25 cellular contexts compared by ENCODE assay signal in the genomic region with DNA sequence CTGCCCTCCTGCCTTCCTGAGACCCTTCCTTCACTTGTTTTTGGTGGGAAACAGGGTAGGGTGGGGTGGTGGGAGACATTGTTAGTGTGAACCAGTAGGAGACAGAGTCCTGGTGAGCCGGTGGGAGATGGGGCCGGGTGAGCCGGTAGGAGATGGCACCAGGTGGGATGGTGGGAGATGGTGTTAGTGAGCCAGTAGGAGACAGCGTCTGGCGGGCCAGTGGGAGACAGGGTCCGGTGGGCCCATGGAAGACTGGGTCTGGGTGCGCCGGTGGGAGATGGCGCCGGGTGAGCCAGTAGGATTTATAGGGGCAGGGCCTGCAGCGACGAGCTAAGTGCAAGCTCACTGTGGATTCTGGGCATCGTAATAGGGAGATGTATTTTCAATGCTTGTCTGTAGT.
"Had no signal": no experiment of that assay in that cellular context is flagged by ENCODE, and none has a peak within 500 bp of the region (broad histone marks: within the 10 kb centered on the region; RNA-seq: fewer than 3 reads in every experiment).

No MANE protein-coding gene starts in this region.

- H3K27ac Mint-ChIP-seq: natural killer cell treated with Interleukin-12 subunit alpha and Interleukin-12 subunit beta and Interleukin-15 and Interleukin-18, amount 100 ng/mL, for 72 hours; type B pancreatic cell had no signal

- H3K4me3 Mint-ChIP-seq: naive thymus-derived CD4-positive, alpha-beta T cell; natural killer cell treated with Interleukin-12 subunit alpha and Interleukin-12 subunit beta and Interleukin-15 and Interleukin-18, amount 100 ng/mL, for 72 hours; type B pancreatic cell had no signal

- H3K4me3 ChIP-seq: heart right ventricle, hepatocyte, left ventricle myocardium inferior, lung, mucosa of descending colon, pancreas, prostate gland, skin epidermis, stomach, tibial nerve, vagina had no signal

- H3K27ac ChIP-seq: heart right ventricle, hepatocyte, left ventricle myocardium inferior, pancreas, prostate gland, skin epidermis, stomach, tibial nerve, vagina had no signal

- H3K27me3 ChIP-seq: heart right ventricle, hepatocyte, pancreas, stomach, tibial nerve, vagina had no signal

- H3K4me1 ChIP-seq: heart right ventricle, left ventricle myocardium inferior, pancreas, prostate gland, stomach, tibial nerve, vagina had no signal

- H3K27me3 Mint-ChIP-seq: naive thymus-derived CD4-positive, alpha-beta T cell; natural killer cell treated with Interleukin-12 subunit alpha and Interleukin-12 subunit beta and Interleukin-15 and Interleukin-18, amount 100 ng/mL, for 72 hours; type B pancreatic cell had no signal

- H3K9me3 ChIP-seq: heart right ventricle, left ventricle myocardium inferior, mucosa of descending colon, pancreas, prostate gland, stomach, tibial nerve, vagina had no signal

- DNase-seq: heart right ventricle; kidney glomerular epithelial cell; left ventricle myocardium inferior; mesendoderm; midbrain; mucosa of descending colon; naive thymus-derived CD4-positive, alpha-beta T cell; retina; right cardiac atrium; stimulated activated CD4-positive, alpha-beta T cell treated with anti-CD3 and anti-CD28 coated beads, Interleukin-12 subunit alpha, Interleukin-12 subunit beta, amount 100 ng/mL, for 4 hours; stimulated activated CD4-positive, alpha-beta T cell treated with anti-CD3 and anti-CD28 coated beads, Interleukin-15, amount 100 ng/mL, for 24 hours; stimulated activated CD4-positive, alpha-beta T cell treated with anti-CD3 and anti-CD28 coated beads, Interleukin-2, amount 100 ng/mL, for 24 hours; stimulated activated CD4-positive, alpha-beta T cell treated with anti-CD3 and anti-CD28 coated beads, Interleukin-4, amount 100 ng/mL, for 1 hour; stimulated activated naive CD4-positive, alpha-beta T cell; stomach had no signal

- H3K9me3 Mint-ChIP-seq: naive thymus-derived CD4-positive, alpha-beta T cell; natural killer cell treated with Interleukin-12 subunit alpha and Interleukin-12 subunit beta and Interleukin-15 and Interleukin-18, amount 100 ng/mL, for 72 hours; type B pancreatic cell had no signal

- ATAC-seq: mucosa of descending colon; naive thymus-derived CD4-positive, alpha-beta T cell; pancreas; right cardiac atrium; sciatic nerve had no signal
